1 cellular context compared by ENCODE assay signal in genomic region chr9:112378441-112379176, GRCh38.
TF ChIP-seq lines count a peak whose summit lies in the region.

No MANE protein-coding gene starts in this region.

TF ChIP-seq in K562, 482 proteins besides CTCF, POLR2A, EP300 and RAD21 (continued from another document):
- TF ChIP-seq PREB (CRISPR knock-in tag; IDR thresholded peaks at IDR 0.05) = 0 out of 2 replicates have a peak, but pooled peaks have one; percentile 84
- no peak for TF ChIP-seq USF2 (CRISPR knock-in tag; IDR thresholded peaks at IDR 0.05)
- TF ChIP-seq PHB2 (IDR thresholded peaks at IDR 0.05; ENCODE audit: low read depth) = no peak
- no peak for TF ChIP-seq BACH1 (tag; IDR thresholded peaks at IDR 0.05)
- no peak for TF ChIP-seq THRA (IDR thresholded peaks at IDR 0.05)
- TF ChIP-seq MYC (IDR thresholded peaks at IDR 0.05; ENCODE audit: low read depth, low read length) = no peak
- no peak for TF ChIP-seq MYC (CRISPR knock-in tag; IDR thresholded peaks at IDR 0.05; ENCODE audit: borderline replicate concordance, low read depth)
- no peak for TF ChIP-seq FOXK1 (CRISPR knock-in tag; IDR thresholded peaks at IDR 0.05; ENCODE audit: borderline replicate concordance)
- TF ChIP-seq MTF1 (CRISPR knock-in tag; IDR thresholded peaks at IDR 0.05; ENCODE audit: borderline replicate concordance) = no peak
- TF ChIP-seq, protein P1, sequence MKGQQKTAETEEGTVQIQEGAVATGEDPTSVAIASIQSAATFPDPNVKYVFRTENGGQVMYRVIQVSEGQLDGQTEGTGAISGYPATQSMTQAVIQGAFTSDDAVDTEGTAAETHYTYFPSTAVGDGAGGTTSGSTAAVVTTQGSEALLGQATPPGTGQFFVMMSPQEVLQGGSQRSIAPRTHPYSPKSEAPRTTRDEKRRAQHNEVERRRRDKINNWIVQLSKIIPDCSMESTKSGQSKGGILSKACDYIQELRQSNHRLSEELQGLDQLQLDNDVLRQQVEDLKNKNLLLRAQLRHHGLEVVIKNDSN (CRISPR knock-in tag; IDR thresholded peaks at IDR 0.05) = no peak
- no peak for TF ChIP-seq ZKSCAN8 (CRISPR knock-in tag; IDR thresholded peaks at IDR 0.05)
- no peak for TF ChIP-seq DLX4 (CRISPR knock-in tag; IDR thresholded peaks at IDR 0.05)
- TF ChIP-seq ILF3 (IDR thresholded peaks at IDR 0.05; ENCODE audit: borderline replicate concordance) = no peak
- TF ChIP-seq POLR2G (IDR thresholded peaks at IDR 0.05; ENCODE audit: low read depth, low read length) = no peak
- no peak for TF ChIP-seq PTRF (tag; IDR thresholded peaks at IDR 0.05)
- TF ChIP-seq SRSF9 (IDR thresholded peaks at IDR 0.05; ENCODE audit: borderline replicate concordance, low read depth, low read length) = no peak
- no peak for TF ChIP-seq PATZ1 (CRISPR knock-in tag; IDR thresholded peaks at IDR 0.05; ENCODE audit: borderline replicate concordance)
- no peak for TF ChIP-seq ZBTB34 (CRISPR knock-in tag; IDR thresholded peaks at IDR 0.05)
- TF ChIP-seq HNRNPL (IDR thresholded peaks at IDR 0.05; ENCODE audit: low read depth, low read length) = no peak
- TF ChIP-seq NFRKB (IDR thresholded peaks at IDR 0.05; ENCODE audit: low read depth) = no peak
- TF ChIP-seq PBX2 (CRISPR knock-in tag; IDR thresholded peaks at IDR 0.05; ENCODE audit: low read depth) = no peak
- TF ChIP-seq PBX2 (tag; conservative IDR thresholded peaks at IDR 0.05; ENCODE audit: low read depth) = no peak
- no peak for TF ChIP-seq RBBP5 (IDR thresholded peaks at IDR 0.05; ENCODE audit: borderline replicate concordance, insufficient read depth, low read length, poor library complexity, severe bottlenecking)
- TF ChIP-seq, protein P2, sequence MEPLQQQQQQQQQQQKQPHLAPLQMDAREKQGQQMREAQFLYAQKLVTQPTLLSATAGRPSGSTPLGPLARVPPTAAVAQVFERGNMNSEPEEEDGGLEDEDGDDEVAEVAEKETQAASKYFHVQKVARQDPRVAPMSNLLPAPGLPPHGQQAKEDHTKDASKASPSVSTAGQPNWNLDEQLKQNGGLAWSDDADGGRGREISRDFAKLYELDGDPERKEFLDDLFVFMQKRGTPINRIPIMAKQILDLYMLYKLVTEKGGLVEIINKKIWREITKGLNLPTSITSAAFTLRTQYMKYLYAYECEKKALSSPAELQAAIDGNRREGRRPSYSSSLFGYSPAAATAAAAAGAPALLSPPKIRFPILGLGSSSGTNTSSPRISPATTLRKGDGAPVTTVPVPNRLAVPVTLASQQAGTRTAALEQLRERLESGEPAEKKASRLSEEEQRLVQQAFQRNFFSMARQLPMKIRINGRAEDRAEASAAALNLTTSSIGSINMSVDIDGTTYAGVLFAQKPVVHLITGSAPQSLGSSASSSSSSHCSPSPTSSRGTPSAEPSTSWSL (CRISPR knock-in tag; IDR thresholded peaks at IDR 0.05; ENCODE audit: borderline replicate concordance) = no peak
- TF ChIP-seq E2F3 (CRISPR knock-in tag; IDR thresholded peaks at IDR 0.05) = no peak
- TF ChIP-seq, protein P3, sequence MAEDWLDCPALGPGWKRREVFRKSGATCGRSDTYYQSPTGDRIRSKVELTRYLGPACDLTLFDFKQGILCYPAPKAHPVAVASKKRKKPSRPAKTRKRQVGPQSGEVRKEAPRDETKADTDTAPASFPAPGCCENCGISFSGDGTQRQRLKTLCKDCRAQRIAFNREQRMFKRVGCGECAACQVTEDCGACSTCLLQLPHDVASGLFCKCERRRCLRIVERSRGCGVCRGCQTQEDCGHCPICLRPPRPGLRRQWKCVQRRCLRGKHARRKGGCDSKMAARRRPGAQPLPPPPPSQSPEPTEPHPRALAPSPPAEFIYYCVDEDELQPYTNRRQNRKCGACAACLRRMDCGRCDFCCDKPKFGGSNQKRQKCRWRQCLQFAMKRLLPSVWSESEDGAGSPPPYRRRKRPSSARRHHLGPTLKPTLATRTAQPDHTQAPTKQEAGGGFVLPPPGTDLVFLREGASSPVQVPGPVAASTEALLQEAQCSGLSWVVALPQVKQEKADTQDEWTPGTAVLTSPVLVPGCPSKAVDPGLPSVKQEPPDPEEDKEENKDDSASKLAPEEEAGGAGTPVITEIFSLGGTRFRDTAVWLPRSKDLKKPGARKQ (CRISPR knock-in tag; IDR thresholded peaks at IDR 0.05) = no peak
- peak in 1 of 3 experiments; percentile 44 for TF ChIP-seq YY1 (IDR thresholded peaks at IDR 0.05; ENCODE audit: borderline replicate concordance in 1 of 3, control insufficient read depth in 1 of 3, extremely low read depth in 1 of 3, insufficient read depth in 3 of 3, insufficient read length in 1 of 3, insufficient replicate concordance in 2 of 3, low read depth in 1 of 3, low read length in 2 of 3)
- TF ChIP-seq TFAM (CRISPR knock-in tag; conservative IDR thresholded peaks at IDR 0.05) = no peak
- no peak for TF ChIP-seq GTF2F1 (IDR thresholded peaks at IDR 0.05; ENCODE audit: low read depth, low read length)
- TF ChIP-seq ZNF639 (CRISPR knock-in tag; conservative IDR thresholded peaks at IDR 0.05 in 1 of 2, IDR thresholded peaks at IDR 0.05 in 1 of 2) = no peak
- TF ChIP-seq, protein P4, sequence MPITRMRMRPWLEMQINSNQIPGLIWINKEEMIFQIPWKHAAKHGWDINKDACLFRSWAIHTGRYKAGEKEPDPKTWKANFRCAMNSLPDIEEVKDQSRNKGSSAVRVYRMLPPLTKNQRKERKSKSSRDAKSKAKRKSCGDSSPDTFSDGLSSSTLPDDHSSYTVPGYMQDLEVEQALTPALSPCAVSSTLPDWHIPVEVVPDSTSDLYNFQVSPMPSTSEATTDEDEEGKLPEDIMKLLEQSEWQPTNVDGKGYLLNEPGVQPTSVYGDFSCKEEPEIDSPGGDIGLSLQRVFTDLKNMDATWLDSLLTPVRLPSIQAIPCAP (CRISPR knock-in tag; IDR thresholded peaks at IDR 0.05; ENCODE audit: borderline replicate concordance) = no peak
- TF ChIP-seq BCOR (IDR thresholded peaks at IDR 0.05) = peak; percentile 72
- no peak for TF ChIP-seq ZC3H11A (IDR thresholded peaks at IDR 0.05; ENCODE audit: low read depth, low read length)
- no peak for TF ChIP-seq RNF219 (CRISPR knock-in tag; IDR thresholded peaks at IDR 0.05)
- no peak for TF ChIP-seq TGIF2 (CRISPR knock-in tag; IDR thresholded peaks at IDR 0.05)
- TF ChIP-seq SMARCA4 (IDR thresholded peaks at IDR 0.05) = no peak
- TF ChIP-seq MIER1 (IDR thresholded peaks at IDR 0.05; ENCODE audit: low read depth) = 0 out of 2 replicates have a peak, but pooled peaks have one; percentile 13
TF ChIP-seq in K562: peak in this region for 14.
